In the genomic region with DNA sequence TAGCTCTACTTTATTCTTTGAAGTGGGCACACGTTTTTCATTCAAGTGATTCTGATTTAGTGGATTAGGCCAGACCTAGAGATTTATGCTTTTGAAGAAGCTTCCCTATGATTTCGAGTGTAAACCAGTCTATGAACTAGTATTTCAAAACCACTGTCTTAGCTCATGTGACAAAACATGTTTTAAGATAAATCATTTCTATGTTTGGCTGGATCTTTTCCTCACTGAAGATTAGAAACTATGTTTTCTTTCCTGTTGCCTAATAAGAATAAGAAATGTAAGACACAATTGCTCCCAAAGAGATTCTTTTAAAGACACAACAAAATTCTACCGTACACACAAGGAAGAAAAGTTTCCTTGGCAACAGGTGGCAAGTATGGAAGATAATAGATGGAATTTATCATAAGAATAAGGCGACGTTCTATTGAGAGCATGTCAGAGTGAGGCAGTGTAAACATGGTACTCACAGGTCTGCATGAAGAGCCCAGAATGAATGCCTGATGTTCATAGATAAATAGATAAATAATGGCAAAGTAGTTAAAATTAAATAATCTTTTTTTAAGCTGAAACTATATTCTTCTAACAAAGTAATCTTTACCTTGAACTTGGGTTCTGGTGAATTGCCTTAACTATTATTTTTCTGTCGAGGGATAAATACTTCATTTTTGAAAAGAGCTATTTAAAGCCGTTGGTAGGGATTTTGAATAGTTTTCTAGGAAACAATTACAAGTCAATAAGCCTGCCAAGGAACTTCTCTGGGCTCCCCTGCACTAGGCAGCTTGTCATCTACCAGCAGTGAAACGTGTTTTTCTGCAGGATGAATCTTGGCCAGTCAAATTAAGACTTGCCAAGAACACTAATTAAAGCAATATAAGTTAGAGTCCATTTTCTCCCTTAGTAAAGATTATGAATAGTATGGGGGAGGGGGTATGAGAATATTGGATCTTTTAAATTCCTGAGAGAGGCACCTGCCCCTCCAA, we compare ENCODE assay signal across 1 cellular context.
TF ChIP-seq lines count a peak whose summit lies in the region.

No MANE protein-coding gene starts in this region.

TF ChIP-seq in A549, 52 proteins besides CTCF, POLR2A, EP300 and RAD21 (continued from another document):
- TF ChIP-seq, protein P1, sequence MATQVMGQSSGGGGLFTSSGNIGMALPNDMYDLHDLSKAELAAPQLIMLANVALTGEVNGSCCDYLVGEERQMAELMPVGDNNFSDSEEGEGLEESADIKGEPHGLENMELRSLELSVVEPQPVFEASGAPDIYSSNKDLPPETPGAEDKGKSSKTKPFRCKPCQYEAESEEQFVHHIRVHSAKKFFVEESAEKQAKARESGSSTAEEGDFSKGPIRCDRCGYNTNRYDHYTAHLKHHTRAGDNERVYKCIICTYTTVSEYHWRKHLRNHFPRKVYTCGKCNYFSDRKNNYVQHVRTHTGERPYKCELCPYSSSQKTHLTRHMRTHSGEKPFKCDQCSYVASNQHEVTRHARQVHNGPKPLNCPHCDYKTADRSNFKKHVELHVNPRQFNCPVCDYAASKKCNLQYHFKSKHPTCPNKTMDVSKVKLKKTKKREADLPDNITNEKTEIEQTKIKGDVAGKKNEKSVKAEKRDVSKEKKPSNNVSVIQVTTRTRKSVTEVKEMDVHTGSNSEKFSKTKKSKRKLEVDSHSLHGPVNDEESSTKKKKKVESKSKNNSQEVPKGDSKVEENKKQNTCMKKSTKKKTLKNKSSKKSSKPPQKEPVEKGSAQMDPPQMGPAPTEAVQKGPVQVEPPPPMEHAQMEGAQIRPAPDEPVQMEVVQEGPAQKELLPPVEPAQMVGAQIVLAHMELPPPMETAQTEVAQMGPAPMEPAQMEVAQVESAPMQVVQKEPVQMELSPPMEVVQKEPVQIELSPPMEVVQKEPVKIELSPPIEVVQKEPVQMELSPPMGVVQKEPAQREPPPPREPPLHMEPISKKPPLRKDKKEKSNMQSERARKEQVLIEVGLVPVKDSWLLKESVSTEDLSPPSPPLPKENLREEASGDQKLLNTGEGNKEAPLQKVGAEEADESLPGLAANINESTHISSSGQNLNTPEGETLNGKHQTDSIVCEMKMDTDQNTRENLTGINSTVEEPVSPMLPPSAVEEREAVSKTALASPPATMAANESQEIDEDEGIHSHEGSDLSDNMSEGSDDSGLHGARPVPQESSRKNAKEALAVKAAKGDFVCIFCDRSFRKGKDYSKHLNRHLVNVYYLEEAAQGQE (IDR thresholded peaks at IDR 0.05): no peak
- TF ChIP-seq, protein P2, sequence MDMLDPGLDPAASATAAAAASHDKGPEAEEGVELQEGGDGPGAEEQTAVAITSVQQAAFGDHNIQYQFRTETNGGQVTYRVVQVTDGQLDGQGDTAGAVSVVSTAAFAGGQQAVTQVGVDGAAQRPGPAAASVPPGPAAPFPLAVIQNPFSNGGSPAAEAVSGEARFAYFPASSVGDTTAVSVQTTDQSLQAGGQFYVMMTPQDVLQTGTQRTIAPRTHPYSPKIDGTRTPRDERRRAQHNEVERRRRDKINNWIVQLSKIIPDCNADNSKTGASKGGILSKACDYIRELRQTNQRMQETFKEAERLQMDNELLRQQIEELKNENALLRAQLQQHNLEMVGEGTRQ (IDR thresholded peaks at IDR 0.05): no peak
